ENCODE assay signal across 15 cellular contexts in the genomic region with DNA sequence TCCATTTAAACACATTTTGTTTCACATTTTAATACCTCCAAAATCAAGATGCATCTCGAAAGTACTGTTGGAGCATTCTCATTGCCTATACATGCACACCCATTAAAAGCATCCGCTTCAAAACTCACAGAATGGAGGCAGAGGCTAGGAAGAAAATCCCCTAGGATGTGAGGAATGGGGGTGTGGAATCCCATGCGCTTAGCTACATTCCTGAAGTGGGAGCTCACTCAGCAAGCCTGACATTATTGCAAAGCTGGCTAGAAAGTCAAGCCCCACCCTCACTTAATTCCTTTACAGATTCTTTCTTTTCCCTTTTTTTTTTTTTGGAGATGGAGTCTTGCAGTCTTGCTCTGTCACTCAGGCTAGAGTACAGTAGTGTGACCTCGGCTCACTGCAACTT. TPM values are rescaled to one million over a fixed set of nuclear protein-coding genes. Genes with fewer than 3 reads are reported as not detected.
DNase-seq lines count a peak whose midpoint lies in the region; ATAC-seq and TF ChIP-seq lines count a peak whose summit lies in the region.
"Had no signal": no experiment of that assay in that cellular context is flagged by ENCODE, and none has a peak within 500 bp of the region (broad histone marks: within the 10 kb centered on the region; RNA-seq: fewer than 3 reads in every experiment).

No MANE protein-coding gene starts in this region.

- H2AFZ ChIP-seq in HCT116 (ENCODE audit: low read depth, low read length, poor library complexity, severe bottlenecking): peak overlapping the region; percentile 2

- POLR2A ChIA-PET in HCT116 (lab: Charles Lee): interaction anchor here (0.8 to 1.8 kb wide), 2 partner anchors 19 to 107 kb away, joined by 3 to 8 read pairs; no protein-coding TSS in a partner anchor

- peaks cover 3 to 5% of the 10 kb centered on the region in 2 experiments; a peak in 2 of 4 replicates for H3K9me3 ChIP-seq in HCT116 (ENCODE audit: control insufficient read depth in 1 of 2, insufficient read depth in 1 of 2, low read depth in 1 of 2, low read length in 2 of 2)
- H3K9me3 ChIP-seq in HAP-1: no peaks in the 10 kb centered on the region
- H3K9me3 ChIP-seq: lower lobe of right lung, suprapubic skin had no signal

- TF ChIP-seq CTCF in HCT116 (IDR thresholded peaks at IDR 0.05 in 2 of 3, conservative IDR thresholded peaks at IDR 0.05 in 1 of 3; ENCODE audit: borderline replicate concordance in 1 of 3, insufficient read depth in 1 of 3, low read depth in 2 of 3, low read length in 2 of 3) (no peak), foreskin keratinocyte (conservative IDR thresholded peaks at IDR 0.05) (no peak)

- ATAC-seq in HCT116: no peak
- peak; percentile 51 for ATAC-seq in SK-N-SH treated with all-trans-retinoic acid at 6 μM for 48 hours
- ATAC-seq in foreskin keratinocyte: peak; percentile 15
- ATAC-seq in stimulated activated naive CD8-positive, alpha-beta T cell treated with anti-CD3 and anti-CD28 coated beads, Interleukin-15, amount 100 ng/mL, for 72 hours: no peak
- ATAC-seq: lower lobe of right lung, T-helper 17 cell had no signal

- in situ Hi-C loops in HAP-1 (cut with MboI; ENCODE audit: low sequenced_read_pairs): no loop called here

- H3K27ac ChIP-seq in HCT116 (ENCODE audit: low read depth, low read length) (no peak overlapping the region), foreskin keratinocyte (no peak overlapping the region)
- H3K27ac ChIP-seq: lower lobe of right lung, suprapubic skin had no signal

- peak; percentile 95 for DNase-seq in A172 (ENCODE audit: low spot score)
- no peak for DNase-seq in HCT116 (ENCODE audit: low read depth, low spot score)
- DNase-seq in foreskin keratinocyte: peak; percentile 64 to 86
- DNase-seq in NCI-H69 (lab: John Stamatoyannopoulos, UW): no peak
- DNase-seq in stimulated activated naive CD4-positive, alpha-beta T cell (lab: John Stamatoyannopoulos, UW): no peak
- no peak for DNase-seq in stimulated activated naive CD8-positive, alpha-beta T cell treated with anti-CD3 and anti-CD28 coated beads, Interleukin-15, amount 100 ng/mL, for 72 hours
- no peak for DNase-seq in HAP-1 (ENCODE audit: low spot score in 2 of 2)
- DNase-seq: activated CD4-positive, alpha-beta T cell treated with anti-CD3 and anti-CD28 coated beads, Interleukin-2, amount 50 U/mL, for 4 hours; activated gamma-delta T cell treated with Interleukin-2 at 50 U/mL for 16 hours; lower lobe of right lung; NCI-H187 treated with DMSO at 0.1 percent for 48 hours; T-helper 17 cell had no signal

- H3K9ac ChIP-seq in HCT116 (ENCODE audit: low read length): no peak overlapping the region

- RAD21 ChIA-PET in HCT116 (lab: Charles Lee; ENCODE audit: low non-redundant PET in 1 of 2, low total read pairs in 2 of 2, uncharacterized antibody in 2 of 2, unreplicated experiment in 2 of 2): no interaction called here

- peaks cover 4% of the 10 kb centered on the region for H3K79me2 ChIP-seq in HCT116 (ENCODE audit: insufficient read depth, low read length)

- H3K4me3 ChIP-seq in HCT116 (replicated peaks in 1 of 2; ENCODE audit: low read depth in 1 of 2, low read length in 2 of 2): no peak overlapping the region
- no peak overlapping the region for H3K4me3 ChIP-seq in HAP-1
- H3K4me3 ChIP-seq: lower lobe of right lung, suprapubic skin had no signal

- no peak overlapping the region for H3K27ac Mint-ChIP-seq in stimulated activated naive CD8-positive, alpha-beta T cell treated with anti-CD3 and anti-CD28 coated beads, Interleukin-15, amount 100 ng/mL, for 72 hours
- H3K27ac Mint-ChIP-seq: T-helper 17 cell had no signal

- H3K27me3 Mint-ChIP-seq in stimulated activated naive CD8-positive, alpha-beta T cell treated with anti-CD3 and anti-CD28 coated beads, Interleukin-15, amount 100 ng/mL, for 72 hours: no peaks in the 10 kb centered on the region
- H3K27me3 Mint-ChIP-seq: T-helper 17 cell had no signal

- CTCF ChIA-PET in HCT116 (lab: Charles Lee): interaction anchor here (1.5 to 3.8 kb wide), 2 partner anchors 139 to 155 kb away, joined by 3 to 28 read pairs; no protein-coding TSS in a partner anchor

- H3K27me3 ChIP-seq in HCT116 (ENCODE audit: insufficient read depth, low read length): no peaks in the 10 kb centered on the region
- H3K27me3 ChIP-seq in foreskin keratinocyte: no peaks in the 10 kb centered on the region
- H3K27me3 ChIP-seq in HAP-1 (ENCODE audit: low read depth): no peaks in the 10 kb centered on the region
- H3K27me3 ChIP-seq: suprapubic skin had no signal

- intact Hi-C loops in HCT116 (cut with micrococcal nuclease): loop anchor here (5.0 kb wide), 1 partner anchor 343 kb away; no protein-coding TSS in a partner anchor

- H3K4me2 ChIP-seq in HCT116 (ENCODE audit: low read length): peak overlapping the region; percentile 45

- BruUV-seq in HCT116 (replicated peaks; lab: Mats Ljungman, UMichigan): no TSS peak

- no peak for TF ChIP-seq POLR2A in HCT116 (IDR thresholded peaks at IDR 0.05; ENCODE audit: borderline replicate concordance, extremely low read depth, insufficient read depth, insufficient read length)

- H3K36me3 ChIP-seq in HCT116 (ENCODE audit: control insufficient read depth in 1 of 2, insufficient read depth in 2 of 2, low read length in 2 of 2) (no peaks in the 10 kb centered on the region), HAP-1 (replicated peaks) (no peaks in the 10 kb centered on the region)
- H3K36me3 ChIP-seq: lower lobe of right lung, suprapubic skin had no signal

- H3K4me3 Mint-ChIP-seq in stimulated activated naive CD8-positive, alpha-beta T cell treated with anti-CD3 and anti-CD28 coated beads, Interleukin-15, amount 100 ng/mL, for 72 hours: no peak overlapping the region
- H3K4me3 Mint-ChIP-seq: T-helper 17 cell had no signal

- no peaks in the 10 kb centered on the region for H4K20me1 ChIP-seq in HCT116 (ENCODE audit: insufficient read depth)

- H3K9me3 Mint-ChIP-seq in stimulated activated naive CD8-positive, alpha-beta T cell treated with anti-CD3 and anti-CD28 coated beads, Interleukin-15, amount 100 ng/mL, for 72 hours: no peaks in the 10 kb centered on the region

- no peaks in the 10 kb centered on the region for H3K9me2 ChIP-seq in HCT116 (ENCODE audit: insufficient read depth)

- TF ChIP-seq RAD21 in HCT116 (IDR thresholded peaks at IDR 0.05; ENCODE audit: low read depth): no peak

- peaks cover 14 to 34% of the 10 kb centered on the region in 2 experiments for H3K4me1 ChIP-seq in HCT116 (ENCODE audit: control insufficient read depth in 1 of 2, insufficient read depth in 2 of 2, low read length in 2 of 2)
- peaks cover 2% of the 10 kb centered on the region for H3K4me1 ChIP-seq in foreskin keratinocyte
- no peaks in the 10 kb centered on the region for H3K4me1 ChIP-seq in HAP-1

- peaks cover 17% of the 10 kb centered on the region for H3K4me1 Mint-ChIP-seq in stimulated activated naive CD8-positive, alpha-beta T cell treated with anti-CD3 and anti-CD28 coated beads, Interleukin-15, amount 100 ng/mL, for 72 hours

TF ChIP-seq in HCT116, 20 proteins besides CTCF, POLR2A, EP300 and RAD21 (continues in another document):
- no peak for TF ChIP-seq ZNF274 (IDR thresholded peaks at IDR 0.05; ENCODE audit: low read depth, low read length)
- no peak for TF ChIP-seq SRF (IDR thresholded peaks at IDR 0.05; ENCODE audit: low read depth)
- TF ChIP-seq YY1 (IDR thresholded peaks at IDR 0.05; ENCODE audit: extremely low read depth, insufficient replicate concordance, low read depth, low read length): no peak
- no peak for TF ChIP-seq EZH2 (IDR thresholded peaks at IDR 0.05)
- TF ChIP-seq, protein P1, sequence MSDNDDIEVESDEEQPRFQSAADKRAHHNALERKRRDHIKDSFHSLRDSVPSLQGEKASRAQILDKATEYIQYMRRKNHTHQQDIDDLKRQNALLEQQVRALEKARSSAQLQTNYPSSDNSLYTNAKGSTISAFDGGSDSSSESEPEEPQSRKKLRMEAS (IDR thresholded peaks at IDR 0.05): no peak
- no peak for TF ChIP-seq EGR1 (IDR thresholded peaks at IDR 0.05; ENCODE audit: low read depth)
- TF ChIP-seq ZFX (IDR thresholded peaks at IDR 0.05): no peak
- TF ChIP-seq SIN3A (IDR thresholded peaks at IDR 0.05; ENCODE audit: low read depth): no peak

TF ChIP-seq in SK-N-SH treated with all-trans-retinoic acid at 6 μM for 48 hours, 23 proteins besides CTCF, POLR2A, EP300 and RAD21:
- no peak for TF ChIP-seq ZNF8 (CRISPR knock-in tag; IDR thresholded peaks at IDR 0.05)
TF ChIP-seq in SK-N-SH treated with all-trans-retinoic acid at 6 μM for 48 hours: peak in this region for 0.

RNA-seq across cellular contexts. Expression of a gene that starts 4.6 kb away (rescaled TPM):
- 198 and 231 TPM in 2 replicates for total RNA-seq in A172 (2014; rRNA removed; shearing (Covaris generic))
- total RNA-seq in HCT116 (2021; ENCODE audit: unreplicated experiment) (61.3 TPM), foreskin keratinocyte (90.5 and 91.1 TPM in 2 replicates)
- 50.8 and 61.3 TPM in 2 replicates for polyA plus RNA-seq in HCT116 (2012)
- polyA plus RNA-seq in foreskin keratinocyte: 95.4 and 97.8 TPM in 2 replicates

RNA-seq across cellular contexts. Expression of a gene that starts 7.3 kb away (rescaled TPM):
- total RNA-seq in A172 (2014; rRNA removed; shearing (Covaris generic)): not detected in 2 replicates
- total RNA-seq in HCT116 (2021; ENCODE audit: unreplicated experiment): not detected
- polyA plus RNA-seq in HCT116 (2012): 0.13 and 0.76 TPM in 2 replicates
- not detected in 2 replicates for total RNA-seq in foreskin keratinocyte
- not detected in 2 replicates for polyA plus RNA-seq in foreskin keratinocyte
- total RNA-seq: glomerular endothelial cell, lower lobe of right lung, suprapubic skin, T-helper 17 cell had no signal

RNA-seq across cellular contexts. Expression of a gene that starts 17.1 kb away (rescaled TPM):
- 118 and 133 TPM in 2 replicates for total RNA-seq in A172 (2014; rRNA removed; shearing (Covaris generic))
- total RNA-seq in HCT116 (2021; ENCODE audit: unreplicated experiment): 50.0 TPM
- 50.7 and 52.9 TPM in 2 replicates for polyA plus RNA-seq in HCT116 (2012)
- total RNA-seq in foreskin keratinocyte: 56.2 and 62.4 TPM in 2 replicates
- polyA plus RNA-seq in foreskin keratinocyte: 59.7 and 61.5 TPM in 2 replicates

RNA-seq across cellular contexts. Expression of a gene that starts 37.1 kb away (rescaled TPM):
- total RNA-seq in A172 (2014; rRNA removed; shearing (Covaris generic)): not detected in 2 replicates
- total RNA-seq in HCT116 (2021; ENCODE audit: unreplicated experiment): 21.4 TPM
- 25.0 and 30.2 TPM in 2 replicates for polyA plus RNA-seq in HCT116 (2012)
- 3.1 and 3.2 TPM in 2 replicates for total RNA-seq in foreskin keratinocyte
- polyA plus RNA-seq in foreskin keratinocyte: 3.2 and 3.6 TPM in 2 replicates
- total RNA-seq: glomerular endothelial cell had no signal

Comparison
In these comparisons a context has a peak if more than half of its experiments do, and no peak if none do; other contexts are left out.
1. DNase-seq: peak in A172 (single experiment) and foreskin keratinocyte (2 of 2); none in HCT116 (single experiment), NCI-H69 (single experiment), stimulated activated naive CD4-positive, alpha-beta T cell (0 of 6), stimulated activated naive CD8-positive, alpha-beta T cell treated with anti-CD3 and anti-CD28 coated beads, Interleukin-15, amount 100 ng/mL, for 72 hours (0 of 2) and HAP-1 (0 of 2).
2. ATAC-seq: peak in SK-N-SH treated with all-trans-retinoic acid at 6 μM for 48 hours (single experiment) and foreskin keratinocyte (single experiment); none in HCT116 (single experiment) and stimulated activated naive CD8-positive, alpha-beta T cell treated with anti-CD3 and anti-CD28 coated beads, Interleukin-15, amount 100 ng/mL, for 72 hours (single experiment).